ENCODE assay signal across 8 cellular contexts in genomic region chr10:103685880-103686669, GRCh38.
DNase-seq lines count a peak whose midpoint lies in the region; ATAC-seq and TF ChIP-seq lines count a peak whose summit lies in the region.

No MANE protein-coding gene starts in this region.

- peak; percentile 84 for TF ChIP-seq CTCF in lung (IDR thresholded peaks at IDR 0.05; ENCODE audit: control extremely low read depth, extremely low read depth)

- peak; percentile 75 for ATAC-seq in HG02884 (IDR thresholded peaks at IDR 0.05; ENCODE audit: unreplicated experiment)
- peak; percentile 86 for ATAC-seq in lung (ENCODE audit: insufficient read depth, low FRiP score)

- no peak overlapping the region for H3K27ac ChIP-seq in lung (ENCODE audit: low read depth in 1 of 2, low read length in 1 of 2)

- peaks cover 0 to 4% of the 10 kb centered on the region in 2 donors for H3K4me1 ChIP-seq in lung (ENCODE audit: control insufficient read depth in 2 of 2, insufficient read depth in 2 of 2, low read length in 2 of 2)

- no peaks in the 10 kb centered on the region for H3K36me3 ChIP-seq in lung (ENCODE audit: control insufficient read depth in 2 of 2, insufficient read depth in 2 of 2, low read length in 2 of 2)

- no peaks in the 10 kb centered on the region for H3K9me3 ChIP-seq in lung (ENCODE audit: control insufficient read depth in 2 of 2, insufficient read depth in 1 of 2, low read length in 1 of 2)

- peak; percentile 53 to 66 for DNase-seq in NCI-H2081 (lab: John Stamatoyannopoulos, UW)
- DNase-seq in NCI-H2081 treated with DMSO at 0.1 percent for 48 hours (lab: John Stamatoyannopoulos, UW) = no peak
- peak; percentile 50 for DNase-seq in NCI-H345 treated with DMSO at 0.1 percent for 48 hours (lab: John Stamatoyannopoulos, UW; ENCODE audit: unreplicated experiment)
- DNase-seq in activated CD4-positive, alpha-beta T cell treated with anti-CD3 and anti-CD28 coated beads, Interleukin-2, amount 50 U/mL, for 24 hours (ENCODE audit: low read depth in 1 of 2, low spot score in 1 of 2) = peak; percentile 66 to 70
- DNase-seq in dermis blood vessel endothelial cell = peak; percentile 75
- DNase-seq in lung (ENCODE audit: low spot score) = peak; percentile 83
- peak; percentile 38 for DNase-seq in stimulated activated CD8-positive, alpha-beta memory T cell treated with anti-CD3 and anti-CD28 coated beads, Interleukin-12 subunit alpha, Interleukin-12 subunit beta, amount 100 ng/mL, for 4 hours (ENCODE audit: low read depth)

- H3K4me3 ChIP-seq in lung = no peak overlapping the region

- 22 to 24% methylated on average over 8 of the region's 8 CpGs for WGBS in lung, 2 donors

- H3K27me3 ChIP-seq in lung (ENCODE audit: control insufficient read depth, insufficient read depth) = no peaks in the 10 kb centered on the region
